1 cellular context compared by ENCODE assay signal in the genomic region with DNA sequence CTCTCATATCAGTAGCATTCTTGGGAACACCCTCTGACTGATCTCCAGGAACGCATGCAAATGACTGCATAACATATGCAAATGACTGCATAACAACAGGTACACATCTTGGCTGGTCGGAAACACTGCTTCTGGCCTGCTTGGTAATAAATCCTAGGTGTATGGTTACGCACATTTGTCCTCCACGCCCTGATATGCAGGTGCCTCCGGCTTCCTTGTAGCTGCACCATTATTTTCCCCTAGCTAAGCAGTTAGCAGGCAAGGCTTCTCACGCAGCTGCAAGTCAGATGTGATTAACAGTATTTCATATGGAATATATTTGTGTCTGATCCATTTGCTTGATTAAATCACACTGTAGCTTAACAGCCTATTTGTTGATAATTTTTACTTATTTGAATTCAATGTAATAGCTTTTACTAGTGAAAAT.
TF ChIP-seq lines count a peak whose summit lies in the region.

No MANE protein-coding gene starts in this region.

TF ChIP-seq in WTC11, 78 proteins besides CTCF, POLR2A, EP300 and RAD21 (continued from another document):
- TF ChIP-seq, protein P1, sequence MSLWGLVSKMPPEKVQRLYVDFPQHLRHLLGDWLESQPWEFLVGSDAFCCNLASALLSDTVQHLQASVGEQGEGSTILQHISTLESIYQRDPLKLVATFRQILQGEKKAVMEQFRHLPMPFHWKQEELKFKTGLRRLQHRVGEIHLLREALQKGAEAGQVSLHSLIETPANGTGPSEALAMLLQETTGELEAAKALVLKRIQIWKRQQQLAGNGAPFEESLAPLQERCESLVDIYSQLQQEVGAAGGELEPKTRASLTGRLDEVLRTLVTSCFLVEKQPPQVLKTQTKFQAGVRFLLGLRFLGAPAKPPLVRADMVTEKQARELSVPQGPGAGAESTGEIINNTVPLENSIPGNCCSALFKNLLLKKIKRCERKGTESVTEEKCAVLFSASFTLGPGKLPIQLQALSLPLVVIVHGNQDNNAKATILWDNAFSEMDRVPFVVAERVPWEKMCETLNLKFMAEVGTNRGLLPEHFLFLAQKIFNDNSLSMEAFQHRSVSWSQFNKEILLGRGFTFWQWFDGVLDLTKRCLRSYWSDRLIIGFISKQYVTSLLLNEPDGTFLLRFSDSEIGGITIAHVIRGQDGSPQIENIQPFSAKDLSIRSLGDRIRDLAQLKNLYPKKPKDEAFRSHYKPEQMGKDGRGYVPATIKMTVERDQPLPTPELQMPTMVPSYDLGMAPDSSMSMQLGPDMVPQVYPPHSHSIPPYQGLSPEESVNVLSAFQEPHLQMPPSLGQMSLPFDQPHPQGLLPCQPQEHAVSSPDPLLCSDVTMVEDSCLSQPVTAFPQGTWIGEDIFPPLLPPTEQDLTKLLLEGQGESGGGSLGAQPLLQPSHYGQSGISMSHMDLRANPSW (CRISPR knock-in tag; conservative IDR thresholded peaks at IDR 0.05; ENCODE audit: low read depth) = no peak
- TF ChIP-seq JAZF1 (CRISPR knock-in tag; IDR thresholded peaks at IDR 0.05) = no peak
- no peak for TF ChIP-seq ZNF263 (CRISPR knock-in tag; IDR thresholded peaks at IDR 0.05; ENCODE audit: low read depth)
- TF ChIP-seq MXD4 (CRISPR knock-in tag; IDR thresholded peaks at IDR 0.05; ENCODE audit: borderline replicate concordance) = no peak
- TF ChIP-seq ZBTB21 (CRISPR knock-in tag; IDR thresholded peaks at IDR 0.05; ENCODE audit: borderline replicate concordance) = no peak
- no peak for TF ChIP-seq RORB (CRISPR knock-in tag; IDR thresholded peaks at IDR 0.05)
- no peak for TF ChIP-seq FOXJ3 (CRISPR knock-in tag; IDR thresholded peaks at IDR 0.05; ENCODE audit: borderline replicate concordance)
- TF ChIP-seq ZNF425 (CRISPR knock-in tag; conservative IDR thresholded peaks at IDR 0.05) = no peak
